In genomic region chr14:30005114-30005698, GRCh38 we compare ENCODE assay signal across 8 cellular contexts.
DNase-seq lines count a peak whose midpoint lies in the region; ATAC-seq and TF ChIP-seq lines count a peak whose summit lies in the region.

No MANE protein-coding gene starts in this region.

- H3K4me3 Mint-ChIP-seq in progenitor cell of endocrine pancreas (ENCODE audit: low read depth), result no peak overlapping the region

- peaks cover 6% of the 10 kb centered on the region for H3K9me3 Mint-ChIP-seq in progenitor cell of endocrine pancreas (ENCODE audit: low read depth)

- no peaks in the 10 kb centered on the region for H3K36me3 ChIP-seq in SK-N-SH (replicated peaks in 1 of 2; ENCODE audit: control insufficient read depth in 1 of 2, insufficient read depth in 2 of 2, low read length in 1 of 2)

- no peak overlapping the region for H3K4me2 ChIP-seq in SK-N-SH

- CTCF ChIA-PET in AG04450 (lab: Charles Lee), result interaction anchor here (0.6 to 2.2 kb wide), 18 partner anchors 9 to 463 kb away, joined by 3 to 43 read pairs (median 4); no protein-coding TSS in a partner anchor
- CTCF ChIA-PET in SK-N-SH (lab: Yijun Ruan, JAX), result interaction anchor here (1.3 kb wide), 1 partner anchor 459 kb away, joined by 3 read pairs; no protein-coding TSS in a partner anchor

- no peaks in the 10 kb centered on the region for H3K36me3 Mint-ChIP-seq in progenitor cell of endocrine pancreas (ENCODE audit: insufficient read depth)

- TF ChIP-seq CTCF in AG04450 (IDR thresholded peaks at IDR 0.05; ENCODE audit: low read depth, low read length) (peak; percentile 85), SK-N-SH (IDR thresholded peaks at IDR 0.05) (peak; percentile 66), foreskin fibroblast (IDR thresholded peaks at IDR 0.05; ENCODE audit: low read depth, low read length) (peak; percentile 77), progenitor cell of endocrine pancreas (IDR thresholded peaks at IDR 0.05; ENCODE audit: unreplicated experiment) (peak; percentile 80)

- POLR2A ChIA-PET in AG04450 (lab: Yijun Ruan, JAX) (no interaction called here), SK-N-SH (lab: Yijun Ruan, JAX) (no interaction called here)

- no peaks in the 10 kb centered on the region for H3K27me3 Mint-ChIP-seq in progenitor cell of endocrine pancreas

- DNase-seq in AG04450 (ENCODE audit: low read depth, low spot score) (peak; percentile 53), NCI-H1092 (lab: John Stamatoyannopoulos, UW) (peak; percentile 62), SK-N-SH (peak; percentile 19), foreskin fibroblast (peak; percentile 61 to 79), progenitor cell of endocrine pancreas (ENCODE audit: low spot score, unreplicated experiment) (no peak)

- peak; percentile 59 for TF ChIP-seq RAD21 in SK-N-SH (IDR thresholded peaks at IDR 0.05; ENCODE audit: low read length)

- TF ChIP-seq EP300 in SK-N-SH (IDR thresholded peaks at IDR 0.05; ENCODE audit: borderline replicate concordance in 1 of 2, low read depth in 1 of 2, low read length in 1 of 2), result no peak

- no peaks in the 10 kb centered on the region for H3K4me1 ChIP-seq in SK-N-SH (ENCODE audit: control insufficient read depth in 1 of 2, insufficient read depth in 2 of 2, low read depth in 1 of 2, low read length in 1 of 2)

- no peaks in the 10 kb centered on the region for H3K79me2 ChIP-seq in SK-N-SH (ENCODE audit: insufficient read depth)

- H3K9me3 ChIP-seq in AG04450 (ENCODE audit: control insufficient read depth, insufficient read depth, low read length), result no peaks in the 10 kb centered on the region
- H3K9me3 ChIP-seq in SK-N-SH, result no peaks in the 10 kb centered on the region

- no peaks in the 10 kb centered on the region for H4K20me1 ChIP-seq in SK-N-SH (ENCODE audit: insufficient read depth)

- no peaks in the 10 kb centered on the region for H3K27me3 ChIP-seq in AG04450 (ENCODE audit: control insufficient read depth, insufficient read depth, low read length)
- no peaks in the 10 kb centered on the region; the same call in 1 of the 2 replicates for H3K27me3 ChIP-seq in SK-N-SH (ENCODE audit: insufficient read depth)

- H3K27ac ChIP-seq in AG04450 (ENCODE audit: low read depth, low read length), result no peak overlapping the region
- no peak overlapping the region for H3K27ac ChIP-seq in SK-N-SH (ENCODE audit: low read depth in 2 of 2, low read length in 1 of 2)

- H3K4me3 ChIP-seq in AG04450 (ENCODE audit: low read depth, low read length) (no peak overlapping the region), SK-N-SH (ENCODE audit: low read depth in 2 of 2, low read length in 1 of 2) (no peak overlapping the region), foreskin fibroblast (ENCODE audit: low read depth in 1 of 2, low read length in 2 of 2) (no peak overlapping the region)

- H3K9me2 ChIP-seq in SK-N-SH, result no peaks in the 10 kb centered on the region

- 5% methylated on average over 6 of the region's 6 CpGs for WGBS in SK-N-SH (ENCODE audit: low lambda C conversion rate)

- H3K4me1 Mint-ChIP-seq in progenitor cell of endocrine pancreas (ENCODE audit: low read depth), result peaks cover 25% of the 10 kb centered on the region

- H2AFZ ChIP-seq in SK-N-SH (ENCODE audit: low read depth), result no peak overlapping the region

- ATAC-seq in GM19328 (IDR thresholded peaks at IDR 0.05; ENCODE audit: unreplicated experiment), result peak; percentile 55
- no peak for ATAC-seq in HG03521 (IDR thresholded peaks at IDR 0.05; ENCODE audit: unreplicated experiment)
- no peak for ATAC-seq in HG03520 (IDR thresholded peaks at IDR 0.05; ENCODE audit: unreplicated experiment)

- no peak overlapping the region for H3K9ac ChIP-seq in SK-N-SH

- H3F3A ChIP-seq in SK-N-SH (replicated peaks; ENCODE audit: insufficient read depth), result no peaks in the 10 kb centered on the region

- no peak overlapping the region for H3K27ac Mint-ChIP-seq in progenitor cell of endocrine pancreas

TF ChIP-seq in SK-N-SH, 30 proteins besides CTCF, POLR2A, EP300 and RAD21:
- TF ChIP-seq JUND (IDR thresholded peaks at IDR 0.05), result no peak
- TF ChIP-seq GABPA (IDR thresholded peaks at IDR 0.05; ENCODE audit: low read depth), result no peak
- peak; percentile 33 for TF ChIP-seq SMC3 (IDR thresholded peaks at IDR 0.05; ENCODE audit: low read depth, low read length)
